Comparison of ENCODE assay signal across 8 cellular contexts in genomic region chr4:124060261-124060918, GRCh38.
A peak's percentile ranks its signal among the peaks of the same experiment; 100 is the strongest.
DNase-seq lines count a peak whose midpoint lies in the region; ATAC-seq and TF ChIP-seq lines count a peak whose summit lies in the region.

No MANE protein-coding gene starts in this region.

- intact Hi-C loops in adrenal gland (cut with DNase I), result no loop called here
- intact Hi-C loops in upper lobe of right lung (cut with DNase I), result no loop called here

- H3K4me1 ChIP-seq in adrenal gland (replicated peaks in 1 of 2) (peaks cover 6 to 31% of the 10 kb centered on the region in 2 donors), upper lobe of right lung (peaks cover 6% of the 10 kb centered on the region)

- H3K4me3 ChIP-seq in adrenal gland (no peak overlapping the region), upper lobe of right lung (no peak overlapping the region)

- H3K36me3 ChIP-seq in adrenal gland (replicated peaks in 1 of 2) (no peaks in the 10 kb centered on the region), upper lobe of right lung (no peaks in the 10 kb centered on the region)

- no peaks in the 10 kb centered on the region for H3K9me3 ChIP-seq in adrenal gland (replicated peaks in 1 of 3)
- H3K9me3 ChIP-seq in upper lobe of right lung, result no peaks in the 10 kb centered on the region

- peak; percentile 55 for ATAC-seq in HG03066 (IDR thresholded peaks at IDR 0.05; ENCODE audit: low read depth, unreplicated experiment)
- ATAC-seq in left lobe of liver, result peak; percentile 74
- ATAC-seq in upper lobe of right lung, result peak; percentile 75

- no peak for TF ChIP-seq CTCF in adrenal gland (IDR thresholded peaks at IDR 0.05)
- no peak for TF ChIP-seq CTCF in upper lobe of right lung (IDR thresholded peaks at IDR 0.05)

- H3K27ac ChIP-seq in adrenal gland, result peak overlapping the region in 4 of 5 donors; percentile 38 to 79 (median 68)
- peak overlapping the region; percentile 67 for H3K27ac ChIP-seq in upper lobe of right lung

- TF ChIP-seq POLR2A in adrenal gland (IDR thresholded peaks at IDR 0.05), result no peak

- no peaks in the 10 kb centered on the region for H3K27me3 ChIP-seq in adrenal gland
- H3K27me3 ChIP-seq in upper lobe of right lung, result no peaks in the 10 kb centered on the region

- DNase-seq in GM03348 (ENCODE audit: low spot score) (peak; percentile 33), adrenal gland (peak; percentile 23 to 84 (median 33)), left lobe of liver (ENCODE audit: low spot score) (no peak), upper lobe of right lung (no peak), NCI-H446 (lab: John Stamatoyannopoulos, UW) (no peak), NCI-H2171 (lab: John Stamatoyannopoulos, UW) (no peak), NCI-H1436 treated with DMSO at 0.1 percent for 48 hours (lab: John Stamatoyannopoulos, UW) (no peak)

- 36 to 58% (median 46%) methylated on average over 2 of the region's 2 CpGs for WGBS in adrenal gland, 4 donors

Comparison
In these comparisons a context has a peak if more than half of its experiments do, and no peak if none do; other contexts are left out.
1. DNase-seq: peak in GM03348 (single experiment) and adrenal gland (7 of 7); none in left lobe of liver (single experiment), upper lobe of right lung (single experiment), NCI-H446 (0 of 2), NCI-H2171 (single experiment) and NCI-H1436 treated with DMSO at 0.1 percent for 48 hours (single experiment).
2. Peak in every context shown above with its lines, with median percentiles within 50 percentile points of each other: ATAC-seq.